Comparison of ENCODE assay signal across 8 cellular contexts in the genomic region with DNA sequence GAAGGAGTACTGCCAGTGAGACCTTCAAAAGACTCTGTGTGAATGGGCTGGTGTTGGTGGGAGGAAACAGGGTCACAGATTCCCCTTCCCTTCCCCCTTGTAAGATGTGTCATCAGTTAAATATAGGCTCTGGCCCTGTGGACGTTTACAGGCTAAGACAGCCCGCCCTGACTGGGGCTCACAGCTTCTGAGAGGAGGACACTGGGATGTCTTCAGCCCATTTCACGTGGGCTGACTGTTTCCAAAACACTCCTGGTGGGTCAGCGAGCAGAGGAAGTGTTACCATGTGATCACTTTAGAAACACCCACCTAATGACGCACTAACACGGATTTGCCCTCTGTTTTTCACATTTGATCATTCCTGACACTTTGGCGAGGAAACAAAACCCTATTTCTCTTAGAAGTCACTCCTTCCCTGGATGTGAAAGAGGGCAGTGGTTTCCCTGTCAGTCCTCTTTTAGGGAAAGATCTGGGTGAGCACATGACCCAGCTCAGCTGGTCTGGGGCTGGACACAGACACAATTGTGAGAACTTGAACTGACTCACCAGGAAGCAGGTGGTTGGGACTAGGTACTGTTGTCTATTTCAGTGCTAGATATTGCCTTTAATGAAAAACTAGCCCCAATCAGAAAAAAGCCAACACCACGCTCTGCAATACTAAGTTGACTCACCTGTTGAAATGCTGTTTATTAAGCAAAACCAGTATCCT. TPM values are rescaled to one million over a fixed set of nuclear protein-coding genes. Genes with fewer than 3 reads are reported as not detected.
DNase-seq lines count a peak whose midpoint lies in the region; ATAC-seq, FAIRE-seq and TF ChIP-seq lines count a peak whose summit lies in the region.

No MANE protein-coding gene starts in this region.

- no peaks in the 10 kb centered on the region for H3K36me3 Mint-ChIP-seq in astrocyte (ENCODE audit: low read depth, unreplicated experiment)

- H3K4me1 ChIP-seq in Peyer's patch: peaks cover 0 to 42% (median 23%) of the 10 kb centered on the region in 4 donors
- H3K4me1 ChIP-seq in astrocyte (ENCODE audit: insufficient read depth, low read length): peaks cover 32% of the 10 kb centered on the region

- no peaks in the 10 kb centered on the region for H3K9me3 ChIP-seq in Peyer's patch
- no peaks in the 10 kb centered on the region for H3K9me3 ChIP-seq in astrocyte (ENCODE audit: insufficient read depth, low read depth, low read length)

- no peak for TF ChIP-seq CTCF in Peyer's patch (IDR thresholded peaks at IDR 0.05)
- TF ChIP-seq CTCF in astrocyte (IDR thresholded peaks at IDR 0.05; ENCODE audit: insufficient read depth, low read depth, low read length): no peak

- ATAC-seq in GM18517 (IDR thresholded peaks at IDR 0.05; ENCODE audit: unreplicated experiment) (peak; percentile 77), HG02938 (IDR thresholded peaks at IDR 0.05; ENCODE audit: unreplicated experiment) (peak; percentile 82)

- no peaks in the 10 kb centered on the region for H3K9me3 Mint-ChIP-seq in astrocyte (ENCODE audit: unreplicated experiment)

- H3K4me3 ChIP-seq in Peyer's patch (no peak overlapping the region), astrocyte (ENCODE audit: insufficient read depth, low read depth, low read length) (no peak overlapping the region)

- peak overlapping the region; percentile 76 for H3K27ac Mint-ChIP-seq in astrocyte (ENCODE audit: unreplicated experiment)

- peaks cover 28% of the 10 kb centered on the region for H3K4me1 Mint-ChIP-seq in astrocyte (ENCODE audit: low read depth, unreplicated experiment)

- peak overlapping the region; percentile 40 for H2AFZ ChIP-seq in astrocyte (ENCODE audit: low read depth, low read length)

- DNase-seq in Peyer's patch (peak in 2 of 3 donors; percentile 68 to 80), astrocyte (ENCODE audit: low read depth) (peak; percentile 74), kidney tubule cell (ENCODE audit: low spot score) (peak; percentile 94), D341Med (ENCODE audit: low spot score) (no peak), KG1 (lab: John Stamatoyannopoulos, UW) (no peak)
- peak; percentile 40 to 47 for DNase-seq in stimulated activated CD8-positive, alpha-beta memory T cell treated with anti-CD3 and anti-CD28 coated beads, Interleukin-15, amount 100 ng/mL, for 4 hours (ENCODE audit: low read depth in 2 of 2)

- H3K79me2 ChIP-seq in astrocyte (ENCODE audit: insufficient read depth, low read length): no peaks in the 10 kb centered on the region

- TF ChIP-seq POLR2A in Peyer's patch (IDR thresholded peaks at IDR 0.05): no peak

- peak overlapping the region; percentile 53 for H3K4me2 ChIP-seq in astrocyte (ENCODE audit: low read length)

- no peak for FAIRE-seq in astrocyte (lab: Jason Lieb, UNC)

- no peaks in the 10 kb centered on the region for H4K20me1 ChIP-seq in astrocyte (ENCODE audit: insufficient read depth, low read length)

- no peak overlapping the region for H3K4me3 Mint-ChIP-seq in astrocyte (ENCODE audit: unreplicated experiment)

- H3K27me3 ChIP-seq in Peyer's patch (no peaks in the 10 kb centered on the region), astrocyte (ENCODE audit: insufficient read depth, low read length) (no peaks in the 10 kb centered on the region)

- H3K27me3 Mint-ChIP-seq in astrocyte (ENCODE audit: low read depth, unreplicated experiment): no peaks in the 10 kb centered on the region

- H3K9ac ChIP-seq in astrocyte (ENCODE audit: low read length): peak overlapping the region; percentile 20

- H3K27ac ChIP-seq in Peyer's patch (peak overlapping the region; percentile 51 to 83 (median 72)), astrocyte (ENCODE audit: low read depth, low read length) (peak overlapping the region; percentile 29)

- H3K36me3 ChIP-seq in Peyer's patch (no peaks in the 10 kb centered on the region), astrocyte (ENCODE audit: insufficient read depth, low read length) (no peaks in the 10 kb centered on the region)

RNA-seq across cellular contexts. Expression of a gene that starts 38.9 kb away (rescaled TPM):
- total RNA-seq in Peyer's patch: not detected
- total RNA-seq in astrocyte: not detected in 2 replicates

Comparison
In these comparisons a context has a peak if more than half of its experiments do, and no peak if none do; other contexts are left out.
1. DNase-seq: peak in Peyer's patch (2 of 3), astrocyte (single experiment), kidney tubule cell (single experiment) and stimulated activated CD8-positive, alpha-beta memory T cell treated with anti-CD3 and anti-CD28 coated beads, Interleukin-15, amount 100 ng/mL, for 4 hours (2 of 2); none in D341Med (single experiment) and KG1 (single experiment).